Comparison of ENCODE assay signal across 8 cellular contexts in genomic region chr12:53005215-53005985, GRCh38. TPM values are rescaled to one million over a fixed set of nuclear protein-coding genes. Genes with fewer than 3 reads are reported as not detected.
A peak's percentile ranks its signal among the peaks of the same experiment; 100 is the strongest.
DNase-seq lines count a peak whose midpoint lies in the region; ATAC-seq and TF ChIP-seq lines count a peak whose summit lies in the region.

No MANE protein-coding gene starts in this region.

- H3K9me3 Mint-ChIP-seq in naive thymus-derived CD4-positive, alpha-beta T cell = peaks cover 0 to 8% (median 0%) of the 10 kb centered on the region in 11 donors

- peaks cover 14 to 19% of the 10 kb centered on the region in 2 experiments; a peak in 3 of 4 replicates for H3K4me1 ChIP-seq in SK-N-SH (ENCODE audit: control insufficient read depth in 1 of 2, insufficient read depth in 2 of 2, low read depth in 1 of 2, low read length in 1 of 2)
- H3K4me1 ChIP-seq in endocrine pancreas (ENCODE audit: control insufficient read depth, insufficient read depth, low read length) = peaks cover 26% of the 10 kb centered on the region
- peaks cover 29 to 33% of the 10 kb centered on the region in 2 donors for H3K4me1 ChIP-seq in naive thymus-derived CD4-positive, alpha-beta T cell (ENCODE audit: control insufficient read depth in 2 of 2, insufficient read depth in 2 of 2, low read length in 2 of 2)

- H3K79me2 ChIP-seq in SK-N-SH (ENCODE audit: insufficient read depth) = peaks cover 51% of the 10 kb centered on the region

- no peak for TF ChIP-seq RAD21 in SK-N-SH (IDR thresholded peaks at IDR 0.05; ENCODE audit: low read length)

- H3K9me3 ChIP-seq in SK-N-SH (no peaks in the 10 kb centered on the region), endocrine pancreas (ENCODE audit: control insufficient read depth, low read length) (no peaks in the 10 kb centered on the region)
- H3K9me3 ChIP-seq in naive thymus-derived CD4-positive, alpha-beta T cell (ENCODE audit: control insufficient read depth in 2 of 3, low read length in 3 of 3) = no peaks in the 10 kb centered on the region

- peaks cover 35% of the 10 kb centered on the region for H4K20me1 ChIP-seq in SK-N-SH (ENCODE audit: insufficient read depth)

- H3K4me1 Mint-ChIP-seq in naive thymus-derived CD4-positive, alpha-beta T cell = peaks cover 22 to 51% (median 41%) of the 10 kb centered on the region in 7 donors

- peaks cover 7% of the 10 kb centered on the region for H3F3A ChIP-seq in SK-N-SH (replicated peaks; ENCODE audit: insufficient read depth)

- H3K27me3 ChIP-seq in SK-N-SH (ENCODE audit: insufficient read depth) = no peaks in the 10 kb centered on the region; the same call in 1 of the 2 replicates
- H3K27me3 ChIP-seq in endocrine pancreas (ENCODE audit: control insufficient read depth, insufficient read depth, low read length) = no peaks in the 10 kb centered on the region
- no peaks in the 10 kb centered on the region for H3K27me3 ChIP-seq in naive thymus-derived CD4-positive, alpha-beta T cell (ENCODE audit: control insufficient read depth in 2 of 2, insufficient read depth in 2 of 2, low read length in 2 of 2)

- peaks cover 0 to 12% (median 4%) of the 10 kb centered on the region in 5 donors for H3K36me3 Mint-ChIP-seq in naive thymus-derived CD4-positive, alpha-beta T cell

- H3K9me2 ChIP-seq in SK-N-SH = no peaks in the 10 kb centered on the region

- H3K9ac ChIP-seq in SK-N-SH = peak overlapping the region; percentile 93
- H3K9ac ChIP-seq in endocrine pancreas (ENCODE audit: control insufficient read depth, insufficient read depth, low read length) = peak overlapping the region; percentile 76

- no peak for TF ChIP-seq CTCF in SK-N-SH (IDR thresholded peaks at IDR 0.05)

- peak overlapping the region; percentile 96 to 100 (median 99) for H3K4me3 Mint-ChIP-seq in naive thymus-derived CD4-positive, alpha-beta T cell

- no peak for TF ChIP-seq EP300 in SK-N-SH (IDR thresholded peaks at IDR 0.05; ENCODE audit: borderline replicate concordance in 1 of 2, low read depth in 1 of 2, low read length in 1 of 2)

- DNase-seq in NCI-H146 (lab: John Stamatoyannopoulos, UW) (peak; percentile 37), NCI-H146 treated with DMSO at 0.1 percent for 48 hours (lab: John Stamatoyannopoulos, UW; ENCODE audit: unreplicated experiment) (no peak), SK-N-SH (peak; percentile 30), NCI-H2107 (lab: John Stamatoyannopoulos, UW) (no peak), A172 (ENCODE audit: low spot score) (no peak)
- DNase-seq in naive thymus-derived CD4-positive, alpha-beta T cell = peak in 1 of 9 donors; percentile 13

- CTCF ChIA-PET in SK-N-SH (lab: Yijun Ruan, JAX) = interaction anchor here (0.7 to 2.1 kb wide), 6 partner anchors 20 to 290 kb away, joined by 3 to 10 read pairs (median 4); partner anchors contain the start of gene PFDN5
- CTCF ChIA-PET in naive thymus-derived CD4-positive, alpha-beta T cell (lab: Charles Lee) = interaction anchor here (1.2 kb wide), 2 partner anchors 423 to 985 kb away, joined by 3 read pairs; no protein-coding TSS in a partner anchor

- WGBS in SK-N-SH (ENCODE audit: low lambda C conversion rate) = 5% methylated on average over 28 of the region's 28 CpGs

- peaks cover 0 to 13% (median 0%) of the 10 kb centered on the region in 5 donors for H3K27me3 Mint-ChIP-seq in naive thymus-derived CD4-positive, alpha-beta T cell

- peak overlapping the region; percentile 88 for H2AFZ ChIP-seq in SK-N-SH (ENCODE audit: low read depth)

- peak overlapping the region; percentile 73 to 92 for H3K27ac ChIP-seq in SK-N-SH (ENCODE audit: low read depth in 2 of 2, low read length in 1 of 2)
- H3K27ac ChIP-seq in naive thymus-derived CD4-positive, alpha-beta T cell (ENCODE audit: low read depth, low read length) = peak overlapping the region; percentile 86

- intact Hi-C loops in naive thymus-derived CD4-positive, alpha-beta T cell (cut with micrococcal nuclease) = loop anchor here (5.0 to 10.0 kb wide), 7 partner anchors 247 to 1961 kb away; partner anchors contain the start of genes ACVR1B (in 1 of the 2), CSRNP2 (in 1 of the 2), LETMD1 (in 1 of the 2) and NR4A1 (in 1 of the 2)

- peak overlapping the region; percentile 89 for H3K4me2 ChIP-seq in SK-N-SH

- peak overlapping the region; percentile 96 to 99 (median 98) for H3K27ac Mint-ChIP-seq in naive thymus-derived CD4-positive, alpha-beta T cell

- POLR2A ChIA-PET in SK-N-SH (lab: Yijun Ruan, JAX) = interaction anchor here (0.8 to 1.2 kb wide), 2 partner anchors 93 to 176 kb away, joined by 3 read pairs; partner anchors contain the start of gene CSAD
- POLR2A ChIA-PET in naive thymus-derived CD4-positive, alpha-beta T cell (lab: Charles Lee) = interaction anchor here (0.6 to 3.4 kb wide), 15 partner anchors 37 to 936 kb away, joined by 3 to 29 read pairs (median 4); partner anchors contain the start of genes ATG101, ATP5MC2, PFDN5 and SOAT2

- ATAC-seq in naive thymus-derived CD4-positive, alpha-beta T cell = no peak
- ATAC-seq in GM21390 (IDR thresholded peaks at IDR 0.05; ENCODE audit: unreplicated experiment) = no peak

- H3K4me3 ChIP-seq in SK-N-SH (ENCODE audit: low read depth in 2 of 2, low read length in 1 of 2) (peak overlapping the region; percentile 62 to 91), endocrine pancreas (ENCODE audit: control insufficient read depth, insufficient read depth, low read length) (peak overlapping the region; percentile 25)
- peak overlapping the region; percentile 69 for H3K4me3 ChIP-seq in naive thymus-derived CD4-positive, alpha-beta T cell (ENCODE audit: low read length)

- H3K36me3 ChIP-seq in SK-N-SH (replicated peaks in 1 of 2; ENCODE audit: control insufficient read depth in 1 of 2, insufficient read depth in 2 of 2, low read length in 1 of 2) (peaks cover 11 to 24% of the 10 kb centered on the region in 2 experiments), endocrine pancreas (ENCODE audit: control insufficient read depth, insufficient read depth, low read length) (no peaks in the 10 kb centered on the region)
- H3K36me3 ChIP-seq in naive thymus-derived CD4-positive, alpha-beta T cell (ENCODE audit: control insufficient read depth in 2 of 3, insufficient read depth in 3 of 3, low read length in 3 of 3) = peaks cover 0 to 5% (median 0%) of the 10 kb centered on the region in 3 experiments

TF ChIP-seq in SK-N-SH, 30 proteins besides CTCF, POLR2A, EP300 and RAD21 (continues in another document):
- TF ChIP-seq FOXM1 (IDR thresholded peaks at IDR 0.05; ENCODE audit: low read depth) (no peak), SMC3 (IDR thresholded peaks at IDR 0.05; ENCODE audit: low read depth, low read length) (no peak), TCF12 (IDR thresholded peaks at IDR 0.05) (no peak), PBX3 (IDR thresholded peaks at IDR 0.05) (no peak), MXI1 (IDR thresholded peaks at IDR 0.05; ENCODE audit: low read depth, low read length) (no peak), IRF3 (IDR thresholded peaks at IDR 0.05; ENCODE audit: low read depth, low read length) (no peak), TEAD4 (IDR thresholded peaks at IDR 0.05; ENCODE audit: borderline replicate concordance, insufficient read depth) (no peak), FOXJ3 (CRISPR knock-in tag; IDR thresholded peaks at IDR 0.05) (no peak), GATA2 (CRISPR knock-in tag; IDR thresholded peaks at IDR 0.05) (no peak), RFX5 (IDR thresholded peaks at IDR 0.05; ENCODE audit: low read length) (no peak)

RNA-seq across cellular contexts. Expression of gene EIF4B, which starts 0.9 kb away (rescaled TPM):
- 267 and 292 TPM in 2 replicates for polyA plus RNA-seq in SK-N-SH (2012; rRNA removed)
- polyA plus RNA-seq in SK-N-SH (2012; cell fraction: cytosol; rRNA removed) = 346 and 371 TPM in 2 replicates
- polyA plus RNA-seq in SK-N-SH (2012; cell fraction: nucleus; rRNA removed) = 127 and 164 TPM in 2 replicates
- total RNA-seq in naive thymus-derived CD4-positive, alpha-beta T cell = 100 to 1,000 TPM; 380 to 919 (median 833) TPM
- 100 to 1,000 TPM; 134 to 145 TPM for polyA plus RNA-seq in naive thymus-derived CD4-positive, alpha-beta T cell
- total RNA-seq in A172 (2014; rRNA removed; shearing (Covaris generic)) = 290 and 314 TPM in 2 replicates

RNA-seq across cellular contexts. Expression of gene TNS2, which starts 44.5 kb away (rescaled TPM):
- polyA plus RNA-seq in SK-N-SH (2012; rRNA removed) = 32.7 and 50.0 TPM in 2 replicates
- polyA plus RNA-seq in SK-N-SH (2012; cell fraction: cytosol; rRNA removed) = 9.6 and 17.3 TPM in 2 replicates
- polyA plus RNA-seq in SK-N-SH (2012; cell fraction: nucleus; rRNA removed) = 225 and 321 TPM in 2 replicates
- total RNA-seq in naive thymus-derived CD4-positive, alpha-beta T cell = 1 to 10 TPM in 4 of 5 experiments, under 1 TPM in 1; 0.73 to 4.4 (median 2.5) TPM
- under 1 TPM; 0.26 to 0.30 TPM for polyA plus RNA-seq in naive thymus-derived CD4-positive, alpha-beta T cell
- total RNA-seq in A172 (2014; rRNA removed; shearing (Covaris generic)) = 18.9 and 24.5 TPM in 2 replicates

RNA-seq across cellular contexts. Expression of gene KRT18, which starts 56.5 kb away (rescaled TPM):
- polyA plus RNA-seq in SK-N-SH (2012; rRNA removed) = 332 and 351 TPM in 2 replicates
- 225 and 265 TPM in 2 replicates for polyA plus RNA-seq in SK-N-SH (2012; cell fraction: cytosol; rRNA removed)
- polyA plus RNA-seq in SK-N-SH (2012; cell fraction: nucleus; rRNA removed) = 714 and 1,063 TPM in 2 replicates
- 10 to 100 TPM in 3 of 5 experiments, 1 to 10 TPM in 1, under 1 TPM in 1; 0.46 to 12.0 (median 10.1) TPM for total RNA-seq in naive thymus-derived CD4-positive, alpha-beta T cell
- polyA plus RNA-seq in naive thymus-derived CD4-positive, alpha-beta T cell = 10 to 100 TPM; 14.1 to 23.1 TPM
- 1,324 and 2,186 TPM in 2 replicates for total RNA-seq in A172 (2014; rRNA removed; shearing (Covaris generic))

Comparison
In these comparisons a context has a peak if more than half of its experiments do, and no peak if none do; other contexts are left out.
1. DNase-seq: peak in NCI-H146 (single experiment) and SK-N-SH (single experiment); none in NCI-H146 treated with DMSO at 0.1 percent for 48 hours (single experiment), NCI-H2107 (single experiment) and A172 (single experiment).
2. H3K4me3 ChIP-seq: peak in every context shown above with its lines; median percentile 76 in SK-N-SH; 69 in naive thymus-derived CD4-positive, alpha-beta T cell; 25 in endocrine pancreas.
3. RNA of gene KRT18, which starts 56.5 kb away (total RNA-seq): 1,324 to 2,186 TPM in A172; 0.46 to 12.0 TPM in naive thymus-derived CD4-positive, alpha-beta T cell; every median in the first group is over 100 times any median in the second.